12 cellular contexts compared by ENCODE assay signal in the genomic region with DNA sequence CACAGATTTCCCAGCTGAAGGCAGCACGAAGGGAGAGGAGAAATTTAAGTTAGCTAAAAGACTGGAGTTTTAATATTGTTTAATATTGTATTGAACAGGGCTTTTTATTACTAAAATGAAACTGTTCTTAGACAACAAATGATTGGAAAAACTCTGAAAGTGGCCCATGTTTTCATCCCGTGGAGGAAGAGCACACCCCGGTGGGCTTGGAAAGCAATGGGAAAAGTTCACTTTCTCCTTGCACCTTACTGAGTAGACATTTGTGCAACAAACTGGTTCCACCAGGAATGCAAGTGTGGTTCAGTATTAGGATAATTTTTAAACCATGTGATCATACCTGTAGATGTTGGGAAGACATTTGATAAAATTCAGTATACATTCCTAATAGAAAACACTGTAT. TPM values are rescaled to one million over a fixed set of nuclear protein-coding genes. Genes with fewer than 3 reads are reported as not detected.
A peak's percentile ranks its signal among the peaks of the same experiment; 100 is the strongest.
DNase-seq lines count a peak whose midpoint lies in the region; ATAC-seq and TF ChIP-seq lines count a peak whose summit lies in the region.
"Had no signal": no experiment of that assay in that cellular context is flagged by ENCODE, and none has a peak within 500 bp of the region (broad histone marks: within the 10 kb centered on the region; RNA-seq: fewer than 3 reads in every experiment).

No MANE protein-coding gene starts in this region.

- 61% methylated on average over 3 of the region's 3 CpGs for WGBS in esophagus muscularis mucosa
- 33 to 43% (median 35%) methylated on average over 3 of the region's 3 CpGs for WGBS in ovary, 3 donors

- no peak overlapping the region for H3K27ac ChIP-seq in esophagus muscularis mucosa (replicated peaks in 1 of 4)
- H3K27ac ChIP-seq in ovary: no peak overlapping the region

- CTCF ChIA-PET in GM10248 (lab: Yijun Ruan, JAX): interaction anchor here (0.8 to 2.0 kb wide), 4 partner anchors 9 to 489 kb away, joined by 3 to 12 read pairs (median 3); no protein-coding TSS in a partner anchor

- TF ChIP-seq EP300 in esophagus muscularis mucosa (IDR thresholded peaks at IDR 0.05): no peak
- TF ChIP-seq EP300 in ovary (IDR thresholded peaks at IDR 0.05): no peak

- ATAC-seq in HG03025 (IDR thresholded peaks at IDR 0.05; ENCODE audit: low FRiP score, unreplicated experiment) (no peak), HG02763 (IDR thresholded peaks at IDR 0.05; ENCODE audit: unreplicated experiment) (no peak)

- H3K9me3 ChIP-seq in esophagus muscularis mucosa (no peaks in the 10 kb centered on the region), ovary (no peaks in the 10 kb centered on the region)

- no peaks in the 10 kb centered on the region for H3K4me1 ChIP-seq in esophagus muscularis mucosa
- no peaks in the 10 kb centered on the region for H3K4me1 ChIP-seq in ovary (ENCODE audit: insufficient read depth)

- DNase-seq in GM10248 (ENCODE audit: extremely low spot score) (no peak), NCI-H2196 treated with DMSO at 0.1 percent for 48 hours (lab: John Stamatoyannopoulos, UW; ENCODE audit: unreplicated experiment) (peak; percentile 28), esophagus muscularis mucosa (ENCODE audit: extremely low spot score) (no peak), ovary (no peak), NCI-H524 treated with DMSO at 0.1 percent for 48 hours (lab: John Stamatoyannopoulos, UW) (no peak), NCI-H2029 (lab: John Stamatoyannopoulos, UW) (no peak)
- DNase-seq: activated CD4-positive, alpha-beta T cell treated with anti-CD3 and anti-CD28 coated beads, Interleukin-2, amount 10 ng/mL, durations not matched to agents 7 days and 5 days; cortex of kidney; NCI-H69 had no signal

- TF ChIP-seq CTCF in GM10248 (IDR thresholded peaks at IDR 0.05; ENCODE audit: control extremely low read depth, extremely low read depth, low read depth, missing control alignments) (peak; percentile 43), esophagus muscularis mucosa (IDR thresholded peaks at IDR 0.05) (peak; percentile 30 to 46 (median 34)), ovary (IDR thresholded peaks at IDR 0.05) (peak in 2 of 3 donors; percentile 16 to 57)

- H3K27me3 ChIP-seq in esophagus muscularis mucosa (no peaks in the 10 kb centered on the region), ovary (no peaks in the 10 kb centered on the region)

- TF ChIP-seq POLR2A in esophagus muscularis mucosa (IDR thresholded peaks at IDR 0.05; ENCODE audit: low read depth) (no peak), ovary (IDR thresholded peaks at IDR 0.05) (no peak)

- intact Hi-C loops in esophagus muscularis mucosa (cut with DNase I): no loop called here
- intact Hi-C loops in ovary (cut with DNase I): no loop called here

- H3K4me3 ChIP-seq in esophagus muscularis mucosa: no peak overlapping the region
- no peak overlapping the region for H3K4me3 ChIP-seq in ovary
- H3K4me3 ChIP-seq: lung had no signal

- no peaks in the 10 kb centered on the region for H3K36me3 ChIP-seq in esophagus muscularis mucosa
- no peaks in the 10 kb centered on the region for H3K36me3 ChIP-seq in ovary

- POLR2A ChIA-PET in GM10248 (lab: Yijun Ruan, JAX): no interaction called here

RNA-seq across cellular contexts. Expression of a gene that starts 8.2 kb away (rescaled TPM):
- 1 to 10 TPM in 1 of 4 donors, under 1 TPM in 2, not detected in 1; 0.45 to 1.1 (median 0.83) TPM for total RNA-seq in esophagus muscularis mucosa
- total RNA-seq in ovary: 1 to 10 TPM in 3 of 7 donors, under 1 TPM in 4; 0.48 to 2.0 (median 0.83) TPM
- polyA plus RNA-seq in ovary: under 1 TPM; 0.53 to 0.70 TPM
